In the genomic region with DNA sequence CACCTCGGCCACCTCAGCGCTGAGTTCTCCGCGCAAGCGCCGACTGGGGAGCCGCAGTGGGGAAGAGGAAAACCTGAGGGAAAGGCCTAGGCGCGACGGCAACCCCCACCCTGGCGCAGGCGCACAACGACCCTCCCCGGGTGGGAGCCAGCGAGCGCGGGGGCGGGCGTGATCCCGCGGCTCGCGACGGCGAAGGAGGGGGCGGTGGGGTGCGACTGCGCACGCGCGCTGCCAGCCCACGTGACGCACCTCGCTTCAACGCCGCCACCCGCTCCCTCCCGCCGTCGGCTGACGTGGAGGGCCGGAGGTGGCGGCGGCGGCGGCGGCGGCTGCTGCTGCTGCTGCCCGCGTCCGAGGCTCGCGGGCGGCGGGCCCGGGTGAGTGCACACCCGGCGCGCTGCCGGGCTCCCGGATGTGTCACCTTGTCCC, we compare ENCODE assay signal across 7 cellular contexts. TPM values are rescaled to one million over a fixed set of nuclear protein-coding genes. Genes with fewer than 3 reads are reported as not detected.
DNase-seq lines count a peak whose midpoint lies in the region; ATAC-seq, FAIRE-seq and TF ChIP-seq lines count a peak whose summit lies in the region.

PIGP (minus strand) TSS at position 84 of the 429 bp plus-strand sequence. CDS start 556 bp downstream, outside the sequence.
TTC3 (plus strand) TSS at position 267 of the 429 bp plus-strand sequence. CDS start 14,004 bp downstream, outside the sequence.

- peak; percentile 87 for FAIRE-seq in GM18507 (lab: Jason Lieb, UNC)

- DNase-seq in GM18507 (ENCODE audit: extremely low spot score, insufficient read length, low read depth) = peak; percentile 95
- DNase-seq in NCI-H2081 (lab: John Stamatoyannopoulos, UW) = peak; percentile 91
- peak; percentile 95 for DNase-seq in T-helper 9 cell
- peak; percentile 78 for DNase-seq in astrocyte of the cerebellum (ENCODE audit: low read depth)
- peak; percentile 98 for DNase-seq in hepatocyte (ENCODE audit: low spot score)
- peak; percentile 64 for DNase-seq in retinal pigment epithelial cell (ENCODE audit: low read depth)

- H2AFZ ChIP-seq in hepatocyte = peak within 1 kb of the TSS; percentile 94

- ATAC-seq in HG03025 (IDR thresholded peaks at IDR 0.05; ENCODE audit: low FRiP score, unreplicated experiment) = peak; percentile 63

- H3K4me2 ChIP-seq in hepatocyte = peak within 1 kb of the TSS; percentile 94

- H3K27ac ChIP-seq in hepatocyte = peak within 1 kb of the TSS; percentile 100

- H3K27me3 ChIP-seq in hepatocyte = no peaks in the 10 kb centered on the region

- no peaks in the 10 kb centered on the region for H3K9me2 ChIP-seq in hepatocyte (replicated peaks; ENCODE audit: insufficient read depth)

- in situ Hi-C loops in astrocyte of the cerebellum (cut with HindIII; ENCODE audit: low sequenced_read_pairs) = no loop called here

- peaks cover 17% of the 10 kb centered on the region for H3K4me1 ChIP-seq in hepatocyte (ENCODE audit: insufficient read depth)

- H3K4me3 ChIP-seq in astrocyte of the cerebellum (ENCODE audit: low read depth, low read length) (peak within 1 kb of the TSS; percentile 88), hepatocyte (peak within 1 kb of the TSS; percentile 77), retinal pigment epithelial cell (ENCODE audit: low read length) (peak within 1 kb of the TSS; percentile 74)

- H3K9me3 ChIP-seq in hepatocyte (ENCODE audit: low read depth) = no peaks in the 10 kb centered on the region

- peaks cover 38% of the 10 kb centered on the region for H4K20me1 ChIP-seq in hepatocyte (ENCODE audit: insufficient read depth, poor library complexity, severe bottlenecking)

- H3K79me2 ChIP-seq in hepatocyte = peaks cover 64% of the 10 kb centered on the region

- H3K36me3 ChIP-seq in hepatocyte (replicated peaks; ENCODE audit: insufficient read depth, low read depth) = no peaks in the 10 kb centered on the region

- no peak for TF ChIP-seq CTCF in astrocyte of the cerebellum (IDR thresholded peaks at IDR 0.05; ENCODE audit: low read depth, low read length, missing control alignments)
- TF ChIP-seq CTCF in hepatocyte (IDR thresholded peaks at IDR 0.05; ENCODE audit: poor library complexity) = no peak
- TF ChIP-seq CTCF in retinal pigment epithelial cell (conservative IDR thresholded peaks at IDR 0.05; ENCODE audit: low read depth, low read length) = no peak

- WGBS in hepatocyte (ENCODE audit: low lambda C conversion rate, missing lambda C conversion rate) = 0% methylated on average over 31 of the region's 61 CpGs

RNA-seq across cellular contexts. Expression of gene PIGP, which starts in this region (rescaled TPM):
- 20.0 and 23.3 TPM in 2 replicates for total RNA-seq in hepatocyte
- 39.9 and 48.7 TPM in 2 replicates for polyA plus RNA-seq in hepatocyte

RNA-seq across cellular contexts. Expression of gene TTC3, which starts in this region (rescaled TPM):
- total RNA-seq in hepatocyte = 196 and 244 TPM in 2 replicates
- polyA plus RNA-seq in hepatocyte = 139 and 146 TPM in 2 replicates

Comparison
In these comparisons a context has a peak if more than half of its experiments do, and no peak if none do; other contexts are left out.
1. Peak in every context shown above with its lines: DNase-seq, ATAC-seq, H3K4me3 ChIP-seq and H3K27ac ChIP-seq.